Comparison of ENCODE assay signal across 8 cellular contexts in the genomic region with DNA sequence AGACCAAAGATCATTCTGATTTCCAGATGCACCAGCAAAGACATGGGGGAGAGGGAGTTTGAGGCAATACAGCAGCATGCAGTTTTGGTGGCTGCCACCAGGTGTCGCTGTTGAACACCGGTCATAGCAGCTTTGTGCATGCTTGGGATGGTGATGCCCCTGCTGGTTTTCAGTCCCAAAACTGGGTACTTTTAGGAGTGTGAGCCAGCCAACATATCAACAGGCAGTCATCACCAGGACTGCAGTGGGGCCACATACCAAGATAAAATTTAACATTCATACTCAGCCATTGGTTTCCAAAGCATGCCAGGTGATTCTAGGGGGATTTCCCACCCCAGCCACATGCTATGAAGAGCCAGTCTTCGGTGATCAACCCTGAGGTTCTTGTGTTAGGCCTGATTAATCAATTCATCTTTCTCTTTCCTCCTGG.
DNase-seq lines count a peak whose midpoint lies in the region; ATAC-seq and TF ChIP-seq lines count a peak whose summit lies in the region.

No MANE protein-coding gene starts in this region.

- no peaks in the 10 kb centered on the region for H3K4me1 ChIP-seq in Karpas-422 (ENCODE audit: low read length)
- peaks cover 0 to 6% of the 10 kb centered on the region in 2 donors for H3K4me1 ChIP-seq in naive thymus-derived CD4-positive, alpha-beta T cell (ENCODE audit: control insufficient read depth in 2 of 2, insufficient read depth in 2 of 2, low read length in 2 of 2)

- peaks cover 2% of the 10 kb centered on the region for H3K4me1 Mint-ChIP-seq in activated naive CD8-positive, alpha-beta T cell treated with anti-CD3 and anti-CD28 coated beads for 36 hours
- H3K4me1 Mint-ChIP-seq in naive thymus-derived CD4-positive, alpha-beta T cell = peaks cover 0 to 7% (median 6%) of the 10 kb centered on the region in 7 donors

- POLR2A ChIA-PET in naive thymus-derived CD4-positive, alpha-beta T cell (lab: Charles Lee) = no interaction called here

- intact Hi-C loops in naive thymus-derived CD4-positive, alpha-beta T cell (cut with micrococcal nuclease) = no loop called here

- in situ Hi-C loops in Caki2 (cut with HindIII; ENCODE audit: low pct_unique_long_range_greater_than_20kb, low sequenced_read_pairs) = no loop called here

- no peaks in the 10 kb centered on the region for H3K9me2 ChIP-seq in Karpas-422 (replicated peaks; ENCODE audit: insufficient read depth, low read length)

- no peak for TF ChIP-seq CTCF in coronary artery (IDR thresholded peaks at IDR 0.05)

- H3K4me3 ChIP-seq in Karpas-422 (ENCODE audit: low read length) = no peak overlapping the region
- H3K4me3 ChIP-seq in naive thymus-derived CD4-positive, alpha-beta T cell (ENCODE audit: low read length) = peak overlapping the region; percentile 10
- H3K4me3 ChIP-seq in coronary artery = no peak overlapping the region

- H4K20me1 ChIP-seq in Karpas-422 (ENCODE audit: insufficient read depth, low read depth, low read length) = no peaks in the 10 kb centered on the region

- H3K27me3 ChIP-seq in Karpas-422 (ENCODE audit: low read length) = no peaks in the 10 kb centered on the region
- H3K27me3 ChIP-seq in naive thymus-derived CD4-positive, alpha-beta T cell (ENCODE audit: control insufficient read depth in 2 of 2, insufficient read depth in 2 of 2, low read length in 2 of 2) = no peaks in the 10 kb centered on the region

- CTCF ChIA-PET in naive thymus-derived CD4-positive, alpha-beta T cell (lab: Charles Lee) = interaction anchor here (1.0 kb wide), 1 partner anchor 282 kb away, joined by 5 read pairs; no protein-coding TSS in a partner anchor

- H3K27ac ChIP-seq in Karpas-422 (ENCODE audit: low read length) (no peak overlapping the region), coronary artery (no peak overlapping the region)
- no peak overlapping the region for H3K27ac ChIP-seq in naive thymus-derived CD4-positive, alpha-beta T cell (ENCODE audit: low read depth, low read length)

- no peaks in the 10 kb centered on the region for H3K36me3 ChIP-seq in Karpas-422 (ENCODE audit: insufficient read depth, low read length)
- H3K36me3 ChIP-seq in naive thymus-derived CD4-positive, alpha-beta T cell (ENCODE audit: control insufficient read depth in 2 of 3, insufficient read depth in 3 of 3, low read length in 3 of 3) = no peaks in the 10 kb centered on the region

- H3K36me3 Mint-ChIP-seq in activated naive CD8-positive, alpha-beta T cell treated with anti-CD3 and anti-CD28 coated beads for 36 hours = peaks cover 8% of the 10 kb centered on the region
- peaks cover 8 to 15% (median 11%) of the 10 kb centered on the region in 5 donors for H3K36me3 Mint-ChIP-seq in naive thymus-derived CD4-positive, alpha-beta T cell

- peaks cover 24% of the 10 kb centered on the region for H3K9me3 ChIP-seq in Karpas-422 (ENCODE audit: low read length)
- H3K9me3 ChIP-seq in naive thymus-derived CD4-positive, alpha-beta T cell (ENCODE audit: control insufficient read depth in 2 of 3, low read length in 3 of 3) = peaks cover 0 to 29% (median 15%) of the 10 kb centered on the region in 3 experiments

- H3K27me3 Mint-ChIP-seq in activated naive CD8-positive, alpha-beta T cell treated with anti-CD3 and anti-CD28 coated beads for 36 hours = no peaks in the 10 kb centered on the region
- peaks cover 0 to 10% (median 0%) of the 10 kb centered on the region in 5 donors for H3K27me3 Mint-ChIP-seq in naive thymus-derived CD4-positive, alpha-beta T cell

- no peak overlapping the region for H3K4me3 Mint-ChIP-seq in activated naive CD8-positive, alpha-beta T cell treated with anti-CD3 and anti-CD28 coated beads for 36 hours
- H3K4me3 Mint-ChIP-seq in naive thymus-derived CD4-positive, alpha-beta T cell = no peak overlapping the region

- no peak overlapping the region for H2AFZ ChIP-seq in Karpas-422 (ENCODE audit: low read length)

- no peak overlapping the region for H3K27ac Mint-ChIP-seq in activated naive CD8-positive, alpha-beta T cell treated with anti-CD3 and anti-CD28 coated beads for 36 hours
- H3K27ac Mint-ChIP-seq in naive thymus-derived CD4-positive, alpha-beta T cell = peak overlapping the region in 2 of 9 donors; percentile 36 to 38

- H3K9ac ChIP-seq in Karpas-422 (ENCODE audit: low read length) = no peak overlapping the region

- ATAC-seq in naive thymus-derived CD4-positive, alpha-beta T cell = peak; percentile 20
- no peak for ATAC-seq in HG03095 (IDR thresholded peaks at IDR 0.05; ENCODE audit: unreplicated experiment)

- H3K9me3 Mint-ChIP-seq in activated naive CD8-positive, alpha-beta T cell treated with anti-CD3 and anti-CD28 coated beads for 36 hours = peaks cover 16% of the 10 kb centered on the region
- peaks cover 10 to 39% (median 26%) of the 10 kb centered on the region in 11 donors for H3K9me3 Mint-ChIP-seq in naive thymus-derived CD4-positive, alpha-beta T cell

- no peaks in the 10 kb centered on the region for H3K79me2 ChIP-seq in Karpas-422 (ENCODE audit: low read length)

- DNase-seq in Caki2 (ENCODE audit: low read depth) (peak; percentile 8), Karpas-422 (peak; percentile 75), SW480 (ENCODE audit: low spot score) (no peak), coronary artery (ENCODE audit: low spot score) (no peak), NCI-H128 (lab: John Stamatoyannopoulos, UW; ENCODE audit: unreplicated experiment) (no peak)
- peak; percentile 59 for DNase-seq in activated naive CD8-positive, alpha-beta T cell treated with anti-CD3 and anti-CD28 coated beads for 36 hours
- peak in 4 of 9 donors; percentile 19 to 41 (median 22) for DNase-seq in naive thymus-derived CD4-positive, alpha-beta T cell

- H3K4me2 ChIP-seq in Karpas-422 (ENCODE audit: low read depth, low read length, poor library complexity, severe bottlenecking) = no peak overlapping the region

Comparison
In these comparisons a context has a peak if more than half of its experiments do, and no peak if none do; other contexts are left out.
1. DNase-seq: peak in Caki2 (single experiment), Karpas-422 (single experiment) and activated naive CD8-positive, alpha-beta T cell treated with anti-CD3 and anti-CD28 coated beads for 36 hours (single experiment); none in SW480 (single experiment), coronary artery (single experiment) and NCI-H128 (single experiment).